ENCODE assay signal across 27 cellular contexts in the genomic region with DNA sequence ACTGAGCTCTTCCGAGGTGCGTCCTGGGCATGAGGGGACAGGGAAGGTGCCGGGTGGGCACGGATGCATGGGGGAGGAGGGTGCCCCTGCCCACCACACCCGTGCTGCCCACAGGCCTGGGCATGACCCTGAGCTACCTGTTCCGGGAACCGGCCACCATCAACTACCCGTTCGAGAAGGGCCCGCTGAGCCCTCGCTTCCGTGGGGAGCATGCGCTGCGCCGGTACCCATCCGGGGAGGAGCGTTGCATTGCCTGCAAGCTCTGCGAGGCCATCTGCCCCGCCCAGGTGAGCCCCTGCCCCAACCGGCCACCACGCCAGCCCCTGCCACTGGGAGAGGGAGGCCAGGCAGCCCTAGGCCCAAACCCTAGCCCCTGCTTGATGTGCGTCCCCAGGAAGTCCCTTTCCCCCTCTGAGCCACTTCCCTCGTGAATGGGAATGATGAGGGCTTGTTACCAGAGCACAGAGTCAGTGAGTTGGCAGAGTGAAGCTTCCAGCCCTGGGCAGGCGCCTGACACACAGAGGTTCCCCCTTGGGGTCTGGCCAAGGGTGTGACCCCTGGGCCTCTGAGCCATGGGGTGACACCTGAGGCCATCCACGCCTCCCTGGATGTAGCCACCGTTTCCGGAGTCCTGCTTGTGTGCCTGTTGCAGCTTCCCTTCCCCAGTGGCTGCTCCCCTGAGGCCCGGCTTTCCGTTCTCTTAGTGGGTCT. TPM values are rescaled to one million over a fixed set of nuclear protein-coding genes. Genes with fewer than 3 reads are reported as not detected.
DNase-seq lines count a peak whose midpoint lies in the region; ATAC-seq and TF ChIP-seq lines count a peak whose summit lies in the region.
"Had no signal": no experiment of that assay in that cellular context is flagged by ENCODE, and none has a peak within 500 bp of the region (broad histone marks: within the 10 kb centered on the region; RNA-seq: fewer than 3 reads in every experiment).

No MANE protein-coding gene starts in this region.

- peak overlapping the region; percentile 13 for H2BK5ac ChIP-seq in neuronal stem cell (ENCODE audit: low read length)

- H2BK120ac ChIP-seq in neuronal stem cell (ENCODE audit: low read depth, low read length): no peak overlapping the region

- H3K9me3 ChIP-seq in heart right ventricle (no peaks in the 10 kb centered on the region), neuronal stem cell (replicated peaks in 1 of 2; ENCODE audit: control insufficient read depth in 2 of 2, insufficient read depth in 1 of 2, low read depth in 1 of 2, low read length in 2 of 2) (peaks cover 0 to 6% of the 10 kb centered on the region in 2 donors)
- H3K9me3 ChIP-seq: tibial artery had no signal

- peak overlapping the region; percentile 21 for H3K9ac ChIP-seq in neuronal stem cell (ENCODE audit: low read depth, low read length, poor library complexity)
- H3K9ac ChIP-seq: GM23248 had no signal

- no peaks in the 10 kb centered on the region for H3K27me3 Mint-ChIP-seq in dendritic cell treated with granulocyte-macrophage colony-stimulating factor and Interleukin-4, amounts not matched to agents 40 ng/mL and 50 ng/mL, for 4 days
- no peaks in the 10 kb centered on the region for H3K27me3 Mint-ChIP-seq in activated CD4-positive, alpha-beta T cell treated with anti-CD3 and anti-CD28 coated beads, Interleukin-2, amount 10 ng/mL, durations not matched to agents 24 days and 14 days
- H3K27me3 Mint-ChIP-seq: activated CD4-positive, alpha-beta memory T cell treated with anti-CD3 and anti-CD28 coated beads, Interleukin-2, amount 10 ng/mL, durations not matched to agents 7 days and 5 days; B cell; IgD-negative memory B cell had no signal

- H3K36me3 ChIP-seq in heart right ventricle (peaks cover 0 to 44% (median 0%) of the 10 kb centered on the region in 9 donors), neuronal stem cell (replicated peaks in 1 of 2; ENCODE audit: control insufficient read depth in 2 of 2, insufficient read depth in 2 of 2, low read length in 2 of 2) (peaks cover 26 to 42% of the 10 kb centered on the region in 2 donors)

- no peak overlapping the region for H2AK5ac ChIP-seq in neuronal stem cell (ENCODE audit: low read depth, low read length)

- no peak overlapping the region for H3K4me3 ChIP-seq in heart right ventricle
- no peak overlapping the region for H3K4me3 ChIP-seq in neuronal stem cell (ENCODE audit: low read length in 2 of 2)
- H3K4me3 ChIP-seq: GM23248, tibial artery had no signal

- H2BK12ac ChIP-seq in neuronal stem cell (ENCODE audit: low read length): no peak overlapping the region

- ATAC-seq in heart right ventricle: peak in 1 of 8 donors; percentile 3

- no peak overlapping the region for H3K4ac ChIP-seq in neuronal stem cell (ENCODE audit: low read length)

- no peak overlapping the region for H4K91ac ChIP-seq in neuronal stem cell (ENCODE audit: low read depth, low read length, poor library complexity)

- H3K18ac ChIP-seq in neuronal stem cell (ENCODE audit: low read length): no peak overlapping the region

- H3K27ac ChIP-seq in heart right ventricle: peak overlapping the region; percentile 48 to 97 (median 74)
- no peak overlapping the region for H3K27ac ChIP-seq in neuronal stem cell (replicated peaks; ENCODE audit: low read length)
- H3K27ac ChIP-seq: GM23248, tibial artery had no signal

- H3K9me3 Mint-ChIP-seq in dendritic cell treated with granulocyte-macrophage colony-stimulating factor and Interleukin-4, amounts not matched to agents 40 ng/mL and 50 ng/mL, for 4 days: no peaks in the 10 kb centered on the region
- H3K9me3 Mint-ChIP-seq in activated CD4-positive, alpha-beta T cell treated with anti-CD3 and anti-CD28 coated beads, Interleukin-2, amount 10 ng/mL, durations not matched to agents 24 days and 14 days: no peaks in the 10 kb centered on the region
- H3K9me3 Mint-ChIP-seq: activated CD4-positive, alpha-beta memory T cell treated with anti-CD3 and anti-CD28 coated beads, Interleukin-2, amount 10 ng/mL, durations not matched to agents 7 days and 5 days; IgD-negative memory B cell had no signal

- no peak overlapping the region for H2AFZ ChIP-seq in neuronal stem cell (ENCODE audit: low read length)
- H2AFZ ChIP-seq: GM23248 had no signal

- H4K8ac ChIP-seq in neuronal stem cell (ENCODE audit: low read depth, low read length): no peak overlapping the region

- no peak overlapping the region for H3K14ac ChIP-seq in neuronal stem cell (ENCODE audit: low read length)

- peaks cover 70% of the 10 kb centered on the region for H3K4me1 Mint-ChIP-seq in dendritic cell treated with granulocyte-macrophage colony-stimulating factor and Interleukin-4, amounts not matched to agents 40 ng/mL and 50 ng/mL, for 4 days (ENCODE audit: low read depth)
- peaks cover 31% of the 10 kb centered on the region for H3K4me1 Mint-ChIP-seq in activated CD4-positive, alpha-beta T cell treated with anti-CD3 and anti-CD28 coated beads, Interleukin-2, amount 10 ng/mL, durations not matched to agents 24 days and 14 days

- peaks cover 20% of the 10 kb centered on the region for H3K79me1 ChIP-seq in neuronal stem cell (ENCODE audit: low read depth, low read length)

- H3K4me1 ChIP-seq in heart right ventricle: peaks cover 35 to 74% (median 60%) of the 10 kb centered on the region in 9 donors
- H3K4me1 ChIP-seq in neuronal stem cell (ENCODE audit: control insufficient read depth in 2 of 2, insufficient read depth in 1 of 2, low read depth in 1 of 2, low read length in 2 of 2): peaks cover 15 to 21% of the 10 kb centered on the region in 2 donors

- H3K4me2 ChIP-seq in neuronal stem cell (ENCODE audit: insufficient read depth, low read length, poor library complexity, severe bottlenecking): no peak overlapping the region

- peak overlapping the region; percentile 5 for H3K23ac ChIP-seq in neuronal stem cell (ENCODE audit: low read depth, low read length, poor library complexity)

- intact Hi-C loops in heart right ventricle (cut with DNase I): loop anchor here in 3 of 10 donors (5.0 to 10.0 kb wide), 4 partner anchors 89 to 182 kb away; partner anchors contain the start of genes CHKA (in 2 of the 3) and KMT5B (in 1 of the 3)
- intact Hi-C loops in cardiac septum (cut with DNase I): loop anchor here (5.0 kb wide), 2 partner anchors 89 to 179 kb away; partner anchors contain the start of genes CHKA and KMT5B
- intact Hi-C loops in dendritic cell treated with granulocyte-macrophage colony-stimulating factor and Interleukin-4, amounts not matched to agents 40 ng/mL and 50 ng/mL, for 4 days (cut with micrococcal nuclease): loop anchor here (10.0 kb wide), 1 partner anchor 82 kb away; no protein-coding TSS in a partner anchor
- intact Hi-C loops in activated CD4-positive, alpha-beta T cell treated with anti-CD3 and anti-CD28 coated beads, Interleukin-2, amount 10 ng/mL, durations not matched to agents 24 days and 14 days (cut with micrococcal nuclease): loop anchor here (5.0 to 10.0 kb wide), 4 partner anchors 89 to 758 kb away; partner anchors contain the start of genes CHKA, KMT5B and PPP6R3

- DNase-seq in heart right ventricle (no peak), cardiac septum (ENCODE audit: low spot score) (no peak), neuronal stem cell (ENCODE audit: low spot score) (no peak), T-helper 1 cell (no peak), occipital lobe (lab: John Stamatoyannopoulos, UW) (no peak), UCSD-AML1 (lab: John Stamatoyannopoulos, UW; ENCODE audit: unreplicated experiment) (no peak)
- DNase-seq in activated CD4-positive, alpha-beta T cell treated with anti-CD3 and anti-CD28 coated beads, Interleukin-2, amount 10 ng/mL, durations not matched to agents 24 days and 14 days: no peak
- DNase-seq: activated CD4-positive, alpha-beta memory T cell treated with anti-CD3 and anti-CD28 coated beads, Interleukin-2, amount 10 ng/mL, durations not matched to agents 7 days and 5 days; caudate nucleus; DMS153; GF-D8; GM23248; mesendoderm; NCI-H1105; NCI-H2029; NCI-H345; NCI-H748 treated with DMSO at 0.1 percent for 48 hours; retina; stimulated activated CD4-positive, alpha-beta T cell treated with anti-CD3 and anti-CD28 coated beads, Interleukin-12 subunit alpha, Interleukin-12 subunit beta, amount 100 ng/mL, for 4 hours; stimulated activated CD4-positive, alpha-beta T cell treated with anti-CD3 and anti-CD28 coated beads, Interleukin-4, amount 100 ng/mL, for 24 hours; stimulated activated naive CD4-positive, alpha-beta T cell treated with Interleukin-2 at 50 U/mL for 16 hours; T1000; tibial artery had no signal

- H3K27me3 ChIP-seq in heart right ventricle (no peaks in the 10 kb centered on the region), neuronal stem cell (ENCODE audit: control insufficient read depth in 3 of 3, insufficient read depth in 3 of 3, low read depth in 1 of 3, low read length in 3 of 3) (no peaks in the 10 kb centered on the region)
- H3K27me3 ChIP-seq: tibial artery had no signal

- H3K4me3 Mint-ChIP-seq in dendritic cell treated with granulocyte-macrophage colony-stimulating factor and Interleukin-4, amounts not matched to agents 40 ng/mL and 50 ng/mL, for 4 days: no peak overlapping the region
- no peak overlapping the region for H3K4me3 Mint-ChIP-seq in activated CD4-positive, alpha-beta T cell treated with anti-CD3 and anti-CD28 coated beads, Interleukin-2, amount 10 ng/mL, durations not matched to agents 24 days and 14 days
- H3K4me3 Mint-ChIP-seq: activated CD4-positive, alpha-beta memory T cell treated with anti-CD3 and anti-CD28 coated beads, Interleukin-2, amount 10 ng/mL, durations not matched to agents 7 days and 5 days had no signal

- peak overlapping the region; percentile 15 for H3K27ac Mint-ChIP-seq in dendritic cell treated with granulocyte-macrophage colony-stimulating factor and Interleukin-4, amounts not matched to agents 40 ng/mL and 50 ng/mL, for 4 days
- H3K27ac Mint-ChIP-seq in activated CD4-positive, alpha-beta T cell treated with anti-CD3 and anti-CD28 coated beads, Interleukin-2, amount 10 ng/mL, durations not matched to agents 24 days and 14 days: no peak overlapping the region
- H3K27ac Mint-ChIP-seq: activated CD4-positive, alpha-beta memory T cell treated with anti-CD3 and anti-CD28 coated beads, Interleukin-2, amount 10 ng/mL, durations not matched to agents 7 days and 5 days; B cell; IgD-negative memory B cell had no signal

- H3K36me3 Mint-ChIP-seq in dendritic cell treated with granulocyte-macrophage colony-stimulating factor and Interleukin-4, amounts not matched to agents 40 ng/mL and 50 ng/mL, for 4 days (ENCODE audit: low read depth): peaks cover 73% of the 10 kb centered on the region
- H3K36me3 Mint-ChIP-seq in activated CD4-positive, alpha-beta T cell treated with anti-CD3 and anti-CD28 coated beads, Interleukin-2, amount 10 ng/mL, durations not matched to agents 24 days and 14 days (ENCODE audit: low read depth): peaks cover 7% of the 10 kb centered on the region

- 84 to 86% methylated on average over 27 to 29 of the region's 29 CpGs for WGBS in heart right ventricle, 2 donors
- WGBS in neuronal stem cell (ENCODE audit: extremely low coverage in 2 of 2, insufficient read length in 2 of 2, insufficient replicate concordance in 1 of 2), 2 donors: no CpG with 5 or more reads among the region's 29 CpGs

- no peak for TF ChIP-seq CTCF in heart right ventricle (IDR thresholded peaks at IDR 0.05)

- no peak overlapping the region for H2BK15ac ChIP-seq in neuronal stem cell (ENCODE audit: low read length)

RNA-seq across cellular contexts. Expression of gene NDUFS8, which starts 2.7 kb away (rescaled TPM):
- total RNA-seq in heart right ventricle (100 to 1,000 TPM; 330 to 492 (median 421) TPM), cardiac septum (315 TPM), occipital lobe (42.3 TPM)
- polyA plus RNA-seq in heart right ventricle: 100 to 1,000 TPM; 496 to 774 TPM
- polyA plus RNA-seq in neuronal stem cell (2013, experiment 1 of 2): 144 TPM
- 148 TPM for polyA plus RNA-seq in neuronal stem cell (2013, experiment 2 of 2)
- total RNA-seq in activated CD4-positive, alpha-beta T cell treated with anti-CD3 and anti-CD28 coated beads, Interleukin-2, amount 10 ng/mL, durations not matched to agents 24 days and 14 days: 153 and 159 TPM in 2 replicates

RNA-seq across cellular contexts. Expression of gene TCIRG1, which starts 5.7 kb away (rescaled TPM):
- total RNA-seq in heart right ventricle (10 to 100 TPM in 9 of 10 donors, 1 to 10 TPM in 1; 7.9 to 44.8 (median 14.6) TPM), cardiac septum (26.5 TPM), occipital lobe (3.1 TPM)
- 10 to 100 TPM; 41.9 to 91.4 TPM for polyA plus RNA-seq in heart right ventricle
- 5.7 TPM for polyA plus RNA-seq in neuronal stem cell (2013, experiment 1 of 2)
- 4.8 TPM for polyA plus RNA-seq in neuronal stem cell (2013, experiment 2 of 2)
- total RNA-seq in activated CD4-positive, alpha-beta T cell treated with anti-CD3 and anti-CD28 coated beads, Interleukin-2, amount 10 ng/mL, durations not matched to agents 24 days and 14 days: 141 and 149 TPM in 2 replicates

RNA-seq across cellular contexts. Expression of gene ALDH3B1, which starts 23.0 kb away (rescaled TPM):
- total RNA-seq in heart right ventricle (10 to 100 TPM in 1 of 10 donors, 1 to 10 TPM in 9; 3.5 to 11.0 (median 4.3) TPM), cardiac septum (5.1 TPM), occipital lobe (0.94 TPM)
- 1 to 10 TPM; 2.1 to 3.2 TPM for polyA plus RNA-seq in heart right ventricle
- polyA plus RNA-seq in neuronal stem cell (2013, experiment 1 of 2): 0.25 TPM
- 0.22 TPM for polyA plus RNA-seq in neuronal stem cell (2013, experiment 2 of 2)
- total RNA-seq in activated CD4-positive, alpha-beta T cell treated with anti-CD3 and anti-CD28 coated beads, Interleukin-2, amount 10 ng/mL, durations not matched to agents 24 days and 14 days: not detected in 2 replicates
- total RNA-seq: A673; activated CD4-positive, alpha-beta memory T cell treated with anti-CD3 and anti-CD28 coated beads, Interleukin-2, amount 10 ng/mL, durations not matched to agents 7 days and 5 days had no signal

RNA-seq across cellular contexts. Expression of gene UNC93B1, which starts 29.3 kb away (rescaled TPM):
- total RNA-seq in heart right ventricle (10 to 100 TPM in 2 of 10 donors, 1 to 10 TPM in 8; 3.2 to 18.2 (median 6.2) TPM), cardiac septum (5.3 TPM), occipital lobe (4.1 TPM)
- polyA plus RNA-seq in heart right ventricle: 1 to 10 TPM; 8.8 to 9.1 TPM
- polyA plus RNA-seq in neuronal stem cell (2013, experiment 1 of 2): 4.9 TPM
- 4.6 TPM for polyA plus RNA-seq in neuronal stem cell (2013, experiment 2 of 2)
- 13.8 and 15.6 TPM in 2 replicates for total RNA-seq in activated CD4-positive, alpha-beta T cell treated with anti-CD3 and anti-CD28 coated beads, Interleukin-2, amount 10 ng/mL, durations not matched to agents 24 days and 14 days
